In the genomic region with DNA sequence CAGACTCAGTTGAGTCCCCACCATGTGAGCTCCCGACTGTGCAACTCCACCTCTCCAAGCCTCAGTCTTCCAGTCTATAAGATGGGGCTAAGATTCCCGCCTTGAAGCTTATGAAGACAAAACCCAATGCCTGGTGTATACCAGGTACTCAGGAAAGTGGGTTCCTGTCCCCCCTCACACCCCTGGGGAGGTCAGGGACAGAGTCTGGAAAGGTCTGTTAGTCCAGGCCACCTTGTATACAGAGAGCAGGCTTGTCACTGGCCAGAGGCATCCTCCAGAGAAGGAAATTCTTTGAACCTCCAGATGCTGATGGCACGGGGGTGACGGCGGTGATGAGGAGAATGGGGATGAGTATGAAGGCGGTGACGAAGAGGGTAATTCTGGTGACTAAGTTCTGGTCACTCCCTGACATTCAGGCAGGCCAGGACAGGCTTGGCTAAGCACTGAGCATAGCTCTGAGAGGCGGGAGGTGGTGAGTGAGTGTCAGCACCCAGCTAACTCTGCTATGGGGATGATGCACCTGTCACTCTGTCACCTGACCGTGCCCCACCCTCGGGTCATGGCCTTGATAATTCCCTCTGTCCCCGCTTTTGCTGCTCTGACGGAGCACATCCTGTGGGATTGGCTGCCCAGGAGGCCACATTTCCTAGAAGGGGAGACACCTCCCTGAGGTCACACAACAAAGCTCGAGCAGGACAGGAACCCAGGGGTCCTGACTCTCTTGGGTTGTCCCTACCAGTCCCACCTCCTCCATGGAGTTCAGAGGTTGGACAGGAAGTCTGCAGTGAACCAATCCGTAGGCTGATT, we compare ENCODE assay signal across 10 cellular contexts. TPM values are rescaled to one million over a fixed set of nuclear protein-coding genes. Genes with fewer than 3 reads are reported as not detected.
A peak's percentile ranks its signal among the peaks of the same experiment; 100 is the strongest.
DNase-seq lines count a peak whose midpoint lies in the region; ATAC-seq and TF ChIP-seq lines count a peak whose summit lies in the region.
"Had no signal": no experiment of that assay in that cellular context is flagged by ENCODE, and none has a peak within 500 bp of the region (broad histone marks: within the 10 kb centered on the region; RNA-seq: fewer than 3 reads in every experiment).

No MANE protein-coding gene starts in this region.

- intact Hi-C loops in activated CD8-positive, alpha-beta T cell treated with anti-CD3 and anti-CD28 coated beads for 36 hours (cut with micrococcal nuclease): no loop called here
- intact Hi-C loops in left cardiac atrium (cut with DNase I): loop anchor here in 1 of 2 donors (10.0 kb wide), 1 partner anchor 253 kb away; no protein-coding TSS in a partner anchor

- H3K27ac Mint-ChIP-seq in activated CD8-positive, alpha-beta T cell treated with anti-CD3 and anti-CD28 coated beads, Interleukin-2, amount 10 ng/mL, durations not matched to agents 7 days and 5 days: no peak overlapping the region
- no peak overlapping the region for H3K27ac Mint-ChIP-seq in activated CD8-positive, alpha-beta T cell treated with anti-CD3 and anti-CD28 coated beads for 36 hours
- peak overlapping the region; percentile 82 for H3K27ac Mint-ChIP-seq in stimulated activated naive B cell treated with anti-CD40 and anti-IgM and Interleukin-4, amounts not matched to agents 10 μg/mL and 1 μg/mL and 100 μg/mL, for 72 hours

- no peaks in the 10 kb centered on the region for H3K4me1 Mint-ChIP-seq in activated CD8-positive, alpha-beta T cell treated with anti-CD3 and anti-CD28 coated beads, Interleukin-2, amount 10 ng/mL, durations not matched to agents 7 days and 5 days (ENCODE audit: low read depth)
- H3K4me1 Mint-ChIP-seq in activated CD8-positive, alpha-beta T cell treated with anti-CD3 and anti-CD28 coated beads for 36 hours (ENCODE audit: low read depth): no peaks in the 10 kb centered on the region
- peaks cover 18 to 38% of the 10 kb centered on the region in 2 donors for H3K4me1 Mint-ChIP-seq in stimulated activated naive B cell treated with anti-CD40 and anti-IgM and Interleukin-4, amounts not matched to agents 10 μg/mL and 1 μg/mL and 100 μg/mL, for 72 hours

- H3K36me3 Mint-ChIP-seq in activated CD8-positive, alpha-beta T cell treated with anti-CD3 and anti-CD28 coated beads, Interleukin-2, amount 10 ng/mL, durations not matched to agents 7 days and 5 days (ENCODE audit: low read depth): no peaks in the 10 kb centered on the region
- no peaks in the 10 kb centered on the region for H3K36me3 Mint-ChIP-seq in activated CD8-positive, alpha-beta T cell treated with anti-CD3 and anti-CD28 coated beads for 36 hours (ENCODE audit: low read depth)
- H3K36me3 Mint-ChIP-seq in stimulated activated naive B cell treated with anti-CD40 and anti-IgM and Interleukin-4, amounts not matched to agents 10 μg/mL and 1 μg/mL and 100 μg/mL, for 72 hours: peaks cover 10 to 12% of the 10 kb centered on the region in 2 donors

- H3K4me3 Mint-ChIP-seq in activated CD8-positive, alpha-beta T cell treated with anti-CD3 and anti-CD28 coated beads, Interleukin-2, amount 10 ng/mL, durations not matched to agents 7 days and 5 days: no peak overlapping the region
- no peak overlapping the region for H3K4me3 Mint-ChIP-seq in activated CD8-positive, alpha-beta T cell treated with anti-CD3 and anti-CD28 coated beads for 36 hours
- no peak overlapping the region for H3K4me3 Mint-ChIP-seq in stimulated activated naive B cell treated with anti-CD40 and anti-IgM and Interleukin-4, amounts not matched to agents 10 μg/mL and 1 μg/mL and 100 μg/mL, for 72 hours

- no peak for TF ChIP-seq CTCF in activated CD8-positive, alpha-beta T cell treated with anti-CD3 and anti-CD28 coated beads for 36 hours (IDR thresholded peaks at IDR 0.05)

- peak; percentile 15 for DNase-seq in activated CD8-positive, alpha-beta T cell treated with anti-CD3 and anti-CD28 coated beads, Interleukin-2, amount 10 ng/mL, durations not matched to agents 7 days and 5 days
- no peak for DNase-seq in activated CD8-positive, alpha-beta T cell treated with anti-CD3 and anti-CD28 coated beads for 36 hours
- DNase-seq in RPMI8226 (peak; percentile 47), left cardiac atrium (no peak), iPS-NIHi7 (ENCODE audit: extremely low spot score) (no peak)
- no peak for DNase-seq in stimulated activated naive B cell treated with anti-CD40 and anti-IgM and Interleukin-4, amounts not matched to agents 10 μg/mL and 1 μg/mL and 100 μg/mL, for 72 hours
- DNase-seq: NCI-H1105 had no signal

- CTCF ChIA-PET in activated CD8-positive, alpha-beta T cell treated with anti-CD3 and anti-CD28 coated beads, Interleukin-2, amount 10 ng/mL, durations not matched to agents 7 days and 5 days (lab: Charles Lee): interaction anchor here (2.6 kb wide), 1 partner anchor 296 kb away, joined by 12 read pairs; no protein-coding TSS in a partner anchor
- CTCF ChIA-PET in activated CD8-positive, alpha-beta T cell treated with anti-CD3 and anti-CD28 coated beads for 36 hours (lab: Charles Lee): interaction anchor here (1.8 to 2.8 kb wide), 2 partner anchors 50 to 296 kb away, joined by 4 to 9 read pairs; no protein-coding TSS in a partner anchor

- ATAC-seq in activated CD8-positive, alpha-beta T cell treated with anti-CD3 and anti-CD28 coated beads, Interleukin-2, amount 10 ng/mL, durations not matched to agents 7 days and 5 days: no peak
- no peak for ATAC-seq in activated CD8-positive, alpha-beta T cell treated with anti-CD3 and anti-CD28 coated beads for 36 hours
- ATAC-seq in left cardiac atrium: peak; percentile 36 to 54
- ATAC-seq in stimulated activated naive B cell treated with anti-CD40 and anti-IgM and Interleukin-4, amounts not matched to agents 10 μg/mL and 1 μg/mL and 100 μg/mL, for 72 hours (replicated peaks): peak; percentile 26 to 51
- no peak for ATAC-seq in HG03439 (IDR thresholded peaks at IDR 0.05; ENCODE audit: unreplicated experiment)
- no peak for ATAC-seq in GM21717 (IDR thresholded peaks at IDR 0.05; ENCODE audit: unreplicated experiment)
- ATAC-seq: Panc1 had no signal

- no peaks in the 10 kb centered on the region for H3K27me3 Mint-ChIP-seq in activated CD8-positive, alpha-beta T cell treated with anti-CD3 and anti-CD28 coated beads, Interleukin-2, amount 10 ng/mL, durations not matched to agents 7 days and 5 days (ENCODE audit: low read depth)
- H3K27me3 Mint-ChIP-seq in activated CD8-positive, alpha-beta T cell treated with anti-CD3 and anti-CD28 coated beads for 36 hours: peaks cover 3% of the 10 kb centered on the region
- peaks cover 0 to 5% of the 10 kb centered on the region in 2 donors for H3K27me3 Mint-ChIP-seq in stimulated activated naive B cell treated with anti-CD40 and anti-IgM and Interleukin-4, amounts not matched to agents 10 μg/mL and 1 μg/mL and 100 μg/mL, for 72 hours

- POLR2A ChIA-PET in activated CD8-positive, alpha-beta T cell treated with anti-CD3 and anti-CD28 coated beads, Interleukin-2, amount 10 ng/mL, durations not matched to agents 7 days and 5 days (lab: Charles Lee): no interaction called here
- POLR2A ChIA-PET in activated CD8-positive, alpha-beta T cell treated with anti-CD3 and anti-CD28 coated beads for 36 hours (lab: Charles Lee): no interaction called here

- H3K9me3 Mint-ChIP-seq in activated CD8-positive, alpha-beta T cell treated with anti-CD3 and anti-CD28 coated beads, Interleukin-2, amount 10 ng/mL, durations not matched to agents 7 days and 5 days (ENCODE audit: insufficient read depth): no peaks in the 10 kb centered on the region
- H3K9me3 Mint-ChIP-seq in activated CD8-positive, alpha-beta T cell treated with anti-CD3 and anti-CD28 coated beads for 36 hours: no peaks in the 10 kb centered on the region
- H3K9me3 Mint-ChIP-seq in stimulated activated naive B cell treated with anti-CD40 and anti-IgM and Interleukin-4, amounts not matched to agents 10 μg/mL and 1 μg/mL and 100 μg/mL, for 72 hours: no peaks in the 10 kb centered on the region

RNA-seq across cellular contexts. Expression of a gene that starts 30.9 kb away (rescaled TPM):
- 10 to 100 TPM; 74.7 to 82.9 TPM for total RNA-seq in activated CD8-positive, alpha-beta T cell treated with anti-CD3 and anti-CD28 coated beads, Interleukin-2, amount 10 ng/mL, durations not matched to agents 7 days and 5 days
- 100 to 1,000 TPM; 123 TPM for total RNA-seq in activated CD8-positive, alpha-beta T cell treated with anti-CD3 and anti-CD28 coated beads for 36 hours
- total RNA-seq in left cardiac atrium: 10 to 100 TPM; 69.2 to 90.5 TPM

Comparison
In these comparisons a context has a peak if more than half of its experiments do, and no peak if none do; other contexts are left out.
1. DNase-seq: peak in activated CD8-positive, alpha-beta T cell treated with anti-CD3 and anti-CD28 coated beads, Interleukin-2, amount 10 ng/mL, durations not matched to agents 7 days and 5 days (single experiment) and RPMI8226 (single experiment); none in activated CD8-positive, alpha-beta T cell treated with anti-CD3 and anti-CD28 coated beads for 36 hours (single experiment), left cardiac atrium (single experiment), stimulated activated naive B cell treated with anti-CD40 and anti-IgM and Interleukin-4, amounts not matched to agents 10 μg/mL and 1 μg/mL and 100 μg/mL, for 72 hours (single experiment) and iPS-NIHi7 (single experiment).
2. ATAC-seq: peak in left cardiac atrium (2 of 2) and stimulated activated naive B cell treated with anti-CD40 and anti-IgM and Interleukin-4, amounts not matched to agents 10 μg/mL and 1 μg/mL and 100 μg/mL, for 72 hours (2 of 2); none in activated CD8-positive, alpha-beta T cell treated with anti-CD3 and anti-CD28 coated beads, Interleukin-2, amount 10 ng/mL, durations not matched to agents 7 days and 5 days (single experiment), activated CD8-positive, alpha-beta T cell treated with anti-CD3 and anti-CD28 coated beads for 36 hours (single experiment), HG03439 (single experiment) and GM21717 (single experiment).